In the genomic region with DNA sequence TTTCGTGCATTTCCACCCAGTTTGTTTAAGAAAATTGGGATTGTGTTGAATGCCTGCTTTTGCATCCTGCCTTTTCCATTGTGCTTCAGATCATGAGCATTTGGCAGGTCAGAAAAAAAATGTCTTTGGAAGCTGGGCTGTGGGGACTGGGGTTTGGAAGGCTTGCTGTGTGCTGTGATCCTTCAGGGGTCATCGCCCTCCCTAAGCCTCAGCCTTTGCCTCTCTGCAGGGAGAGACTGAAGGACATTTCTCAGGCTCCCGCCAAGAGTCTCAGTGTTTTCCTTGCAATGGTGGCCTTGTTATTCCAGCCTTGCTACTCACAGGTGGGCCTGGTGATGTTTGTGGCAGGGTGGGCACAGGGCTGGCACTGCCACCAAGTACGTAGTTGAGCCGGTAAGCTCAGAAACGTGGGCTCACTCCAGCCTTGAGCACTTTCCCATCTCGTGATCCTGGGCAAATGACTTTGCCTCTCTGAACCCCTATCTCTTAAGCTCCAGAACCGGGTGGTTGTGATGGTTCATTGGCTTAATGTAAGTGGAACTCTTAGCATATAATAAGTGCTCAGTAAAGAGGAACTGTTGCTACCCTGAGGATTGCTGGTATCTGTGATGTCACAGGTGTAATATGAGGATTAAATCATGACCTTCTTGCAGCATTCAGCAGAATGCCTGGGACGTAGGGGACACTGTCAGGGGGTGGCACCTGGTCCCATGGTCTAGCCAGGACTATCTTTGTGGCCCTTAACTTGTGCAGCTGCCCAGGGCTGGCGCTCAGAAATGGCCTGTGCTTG, we compare ENCODE assay signal across 18 cellular contexts.
DNase-seq lines count a peak whose midpoint lies in the region; TF ChIP-seq lines count a peak whose summit lies in the region.
"Had no signal": no experiment of that assay in that cellular context is flagged by ENCODE, and none has a peak within 500 bp of the region (broad histone marks: within the 10 kb centered on the region; RNA-seq: fewer than 3 reads in every experiment).

No MANE protein-coding gene starts in this region.

- no peak for TF ChIP-seq CTCF in dorsolateral prefrontal cortex (IDR thresholded peaks at IDR 0.05 in 54 of 56, conservative IDR thresholded peaks at IDR 0.05 in 2 of 56; ENCODE audit: low read depth in 1 of 56, partially characterized antibody in 56 of 56)
- no peak for TF ChIP-seq CTCF in thyroid gland (IDR thresholded peaks at IDR 0.05)
- TF ChIP-seq CTCF in spleen (IDR thresholded peaks at IDR 0.05 in 8 of 11, conservative IDR thresholded peaks at IDR 0.05 in 3 of 11) = no peak

- no peaks in the 10 kb centered on the region for H3K36me3 ChIP-seq in thyroid gland
- peaks cover 0 to 10% (median 0%) of the 10 kb centered on the region in 6 donors for H3K36me3 ChIP-seq in spleen
- H3K36me3 ChIP-seq: upper lobe of right lung had no signal

- WGBS in thyroid gland, 2 donors = 46 to 51% methylated on average over 10 of the region's 10 CpGs
- 74 to 84% (median 81%) methylated on average over 10 of the region's 10 CpGs for WGBS in spleen, 5 donors

- H3K4me1 ChIP-seq in thyroid gland (peaks cover 52 to 55% of the 10 kb centered on the region in 2 donors), spleen (peaks cover 11 to 100% (median 69%) of the 10 kb centered on the region in 6 donors)

- H3K4me3 ChIP-seq in dorsolateral prefrontal cortex (no peak overlapping the region), thyroid gland (replicated peaks in 1 of 3) (no peak overlapping the region), spleen (no peak overlapping the region)
- H3K4me3 ChIP-seq: GM12878, mucosa of descending colon, upper lobe of right lung had no signal

- no peaks in the 10 kb centered on the region for H3K27me3 ChIP-seq in dorsolateral prefrontal cortex
- no peaks in the 10 kb centered on the region for H3K27me3 ChIP-seq in thyroid gland
- no peaks in the 10 kb centered on the region for H3K27me3 ChIP-seq in spleen (replicated peaks in 1 of 7)
- H3K27me3 ChIP-seq: foreskin keratinocyte, upper lobe of right lung had no signal

- DNase-seq in NCI-H82 (lab: John Stamatoyannopoulos, UW) (peak; percentile 29), NCI-H82 treated with DMSO at 0.1 percent for 48 hours (lab: John Stamatoyannopoulos, UW; ENCODE audit: unreplicated experiment) (no peak), dorsolateral prefrontal cortex (no peak), myocyte (ENCODE audit: low read depth) (peak; percentile 53), thyroid gland (peak; percentile 39 to 40), spleen (no peak), Kasumi-1 (lab: John Stamatoyannopoulos, UW) (no peak)
- DNase-seq in activated T-cell treated with anti-CD3 and anti-CD28 coated beads, Interleukin-2, amount 50 U/mL, for 1 hour = no peak
- DNase-seq: activated CD4-positive, alpha-beta T cell treated with anti-CD3 and anti-CD28 coated beads for 48 hours; foreskin keratinocyte; left cardiac atrium; NCI-H1694 treated with DMSO at 0.1 percent for 48 hours; stimulated activated naive CD8-positive, alpha-beta T cell treated with anti-CD3 and anti-CD28 coated beads, Interleukin-15, amount 100 ng/mL, for 72 hours; upper lobe of right lung had no signal

- H3K27ac ChIP-seq in dorsolateral prefrontal cortex (peak overlapping the region in 52 of 59 donors; percentile 41 to 97 (median 90)), thyroid gland (peak overlapping the region; percentile 73 to 86 (median 79)), spleen (peak overlapping the region in 1 of 8 donors; percentile 11)
- H3K27ac ChIP-seq: C4-2B, epithelial cell of prostate, foreskin keratinocyte, upper lobe of right lung had no signal

- intact Hi-C loops in dorsolateral prefrontal cortex (cut with DNase I) (no loop called here), thyroid gland (cut with DNase I) (no loop called here), spleen (cut with DNase I; ENCODE audit: low total_unique reads) (no loop called here)

- no peaks in the 10 kb centered on the region for H3K9me3 ChIP-seq in thyroid gland
- H3K9me3 ChIP-seq in spleen = no peaks in the 10 kb centered on the region
- H3K9me3 ChIP-seq: mucosa of descending colon, upper lobe of right lung had no signal

- no peak for TF ChIP-seq POLR2A in thyroid gland (IDR thresholded peaks at IDR 0.05)
- no peak for TF ChIP-seq POLR2A in spleen (IDR thresholded peaks at IDR 0.05)

Comparison
In these comparisons a context has a peak if more than half of its experiments do, and no peak if none do; other contexts are left out.
1. DNase-seq: peak in NCI-H82 (single experiment), myocyte (single experiment) and thyroid gland (2 of 2); none in NCI-H82 treated with DMSO at 0.1 percent for 48 hours (single experiment), dorsolateral prefrontal cortex (0 of 10), spleen (single experiment), Kasumi-1 (0 of 2) and activated T-cell treated with anti-CD3 and anti-CD28 coated beads, Interleukin-2, amount 50 U/mL, for 1 hour (single experiment).